Comparison of ENCODE assay signal across 1 cellular context in the genomic region with DNA sequence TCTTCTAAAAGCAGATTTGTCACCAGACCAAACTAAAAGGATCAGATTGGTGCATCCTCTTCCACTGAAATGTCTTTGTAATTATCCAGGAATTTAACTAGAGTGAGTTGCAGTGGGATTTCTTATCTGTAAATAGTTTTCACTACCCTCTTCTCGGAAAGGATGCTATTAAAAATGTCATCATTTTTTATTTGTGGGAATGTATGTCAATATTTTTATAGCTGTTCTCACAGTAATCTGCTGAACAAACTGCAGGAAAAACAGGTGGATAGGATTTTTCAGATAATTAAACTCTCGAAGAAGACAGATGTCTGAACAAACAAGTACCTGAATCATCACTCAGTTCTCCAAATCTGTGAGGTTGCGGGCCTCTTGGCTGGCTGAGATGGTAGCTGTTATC.
TF ChIP-seq lines count a peak whose summit lies in the region.

No MANE protein-coding gene starts in this region.

TF ChIP-seq in HEK293, 187 proteins besides CTCF, POLR2A, EP300 and RAD21 (continued from another document):
- TF ChIP-seq YY1 (tag by site-specific recombination; IDR thresholded peaks at IDR 0.05) (no peak), ZNF37A (tag by site-specific recombination; IDR thresholded peaks at IDR 0.05) (no peak), BCL11A (tag by site-specific recombination; IDR thresholded peaks at IDR 0.05; ENCODE audit: low read depth) (no peak)
- TF ChIP-seq, protein P1, sequence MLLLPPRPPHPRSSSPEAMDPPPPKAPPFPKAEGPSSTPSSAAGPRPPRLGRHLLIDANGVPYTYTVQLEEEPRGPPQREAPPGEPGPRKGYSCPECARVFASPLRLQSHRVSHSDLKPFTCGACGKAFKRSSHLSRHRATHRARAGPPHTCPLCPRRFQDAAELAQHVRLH (tag by site-specific recombination; IDR thresholded peaks at IDR 0.05) = 0 out of 2 replicates have a peak, but pooled peaks have one; percentile 13
- TF ChIP-seq, protein P2, sequence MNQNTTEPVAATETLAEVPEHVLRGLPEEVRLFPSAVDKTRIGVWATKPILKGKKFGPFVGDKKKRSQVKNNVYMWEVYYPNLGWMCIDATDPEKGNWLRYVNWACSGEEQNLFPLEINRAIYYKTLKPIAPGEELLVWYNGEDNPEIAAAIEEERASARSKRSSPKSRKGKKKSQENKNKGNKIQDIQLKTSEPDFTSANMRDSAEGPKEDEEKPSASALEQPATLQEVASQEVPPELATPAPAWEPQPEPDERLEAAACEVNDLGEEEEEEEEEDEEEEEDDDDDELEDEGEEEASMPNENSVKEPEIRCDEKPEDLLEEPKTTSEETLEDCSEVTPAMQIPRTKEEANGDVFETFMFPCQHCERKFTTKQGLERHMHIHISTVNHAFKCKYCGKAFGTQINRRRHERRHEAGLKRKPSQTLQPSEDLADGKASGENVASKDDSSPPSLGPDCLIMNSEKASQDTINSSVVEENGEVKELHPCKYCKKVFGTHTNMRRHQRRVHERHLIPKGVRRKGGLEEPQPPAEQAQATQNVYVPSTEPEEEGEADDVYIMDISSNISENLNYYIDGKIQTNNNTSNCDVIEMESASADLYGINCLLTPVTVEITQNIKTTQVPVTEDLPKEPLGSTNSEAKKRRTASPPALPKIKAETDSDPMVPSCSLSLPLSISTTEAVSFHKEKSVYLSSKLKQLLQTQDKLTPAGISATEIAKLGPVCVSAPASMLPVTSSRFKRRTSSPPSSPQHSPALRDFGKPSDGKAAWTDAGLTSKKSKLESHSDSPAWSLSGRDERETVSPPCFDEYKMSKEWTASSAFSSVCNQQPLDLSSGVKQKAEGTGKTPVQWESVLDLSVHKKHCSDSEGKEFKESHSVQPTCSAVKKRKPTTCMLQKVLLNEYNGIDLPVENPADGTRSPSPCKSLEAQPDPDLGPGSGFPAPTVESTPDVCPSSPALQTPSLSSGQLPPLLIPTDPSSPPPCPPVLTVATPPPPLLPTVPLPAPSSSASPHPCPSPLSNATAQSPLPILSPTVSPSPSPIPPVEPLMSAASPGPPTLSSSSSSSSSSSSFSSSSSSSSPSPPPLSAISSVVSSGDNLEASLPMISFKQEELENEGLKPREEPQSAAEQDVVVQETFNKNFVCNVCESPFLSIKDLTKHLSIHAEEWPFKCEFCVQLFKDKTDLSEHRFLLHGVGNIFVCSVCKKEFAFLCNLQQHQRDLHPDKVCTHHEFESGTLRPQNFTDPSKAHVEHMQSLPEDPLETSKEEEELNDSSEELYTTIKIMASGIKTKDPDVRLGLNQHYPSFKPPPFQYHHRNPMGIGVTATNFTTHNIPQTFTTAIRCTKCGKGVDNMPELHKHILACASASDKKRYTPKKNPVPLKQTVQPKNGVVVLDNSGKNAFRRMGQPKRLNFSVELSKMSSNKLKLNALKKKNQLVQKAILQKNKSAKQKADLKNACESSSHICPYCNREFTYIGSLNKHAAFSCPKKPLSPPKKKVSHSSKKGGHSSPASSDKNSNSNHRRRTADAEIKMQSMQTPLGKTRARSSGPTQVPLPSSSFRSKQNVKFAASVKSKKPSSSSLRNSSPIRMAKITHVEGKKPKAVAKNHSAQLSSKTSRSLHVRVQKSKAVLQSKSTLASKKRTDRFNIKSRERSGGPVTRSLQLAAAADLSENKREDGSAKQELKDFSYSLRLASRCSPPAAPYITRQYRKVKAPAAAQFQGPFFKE (tag by site-specific recombination; IDR thresholded peaks at IDR 0.05; ENCODE audit: borderline replicate concordance) = no peak
- TF ChIP-seq, protein P3, sequence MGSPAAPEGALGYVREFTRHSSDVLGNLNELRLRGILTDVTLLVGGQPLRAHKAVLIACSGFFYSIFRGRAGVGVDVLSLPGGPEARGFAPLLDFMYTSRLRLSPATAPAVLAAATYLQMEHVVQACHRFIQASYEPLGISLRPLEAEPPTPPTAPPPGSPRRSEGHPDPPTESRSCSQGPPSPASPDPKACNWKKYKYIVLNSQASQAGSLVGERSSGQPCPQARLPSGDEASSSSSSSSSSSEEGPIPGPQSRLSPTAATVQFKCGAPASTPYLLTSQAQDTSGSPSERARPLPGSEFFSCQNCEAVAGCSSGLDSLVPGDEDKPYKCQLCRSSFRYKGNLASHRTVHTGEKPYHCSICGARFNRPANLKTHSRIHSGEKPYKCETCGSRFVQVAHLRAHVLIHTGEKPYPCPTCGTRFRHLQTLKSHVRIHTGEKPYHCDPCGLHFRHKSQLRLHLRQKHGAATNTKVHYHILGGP (tag by site-specific recombination; IDR thresholded peaks at IDR 0.05) = peak; percentile 69
TF ChIP-seq in HEK293: peak in this region for 4.
